ENCODE assay signal across 44 cellular contexts in genomic region chr15:73852507-73852906, GRCh38. TPM values are rescaled to one million over a fixed set of nuclear protein-coding genes. Genes with fewer than 3 reads are reported as not detected.
"Had no signal": no experiment of that assay in that cellular context is flagged by ENCODE, and none has a peak within 500 bp of the region (broad histone marks: within the 10 kb centered on the region; RNA-seq: fewer than 3 reads in every experiment).

No MANE protein-coding gene starts in this region.

- H3K9me3 ChIP-seq: adrenal gland, ascending aorta, body of pancreas, breast epithelium had no signal

- H3K27ac Mint-ChIP-seq: activated naive CD4-positive, alpha-beta T cell treated with anti-CD3 and anti-CD28 coated beads for 36 hours; activated naive CD4-positive, alpha-beta T cell treated with anti-CD3 and anti-CD28 coated beads, Interleukin-2, amount 10 ng/mL, durations not matched to agents 7 days and 5 days; activated naive CD4-positive, alpha-beta T cell treated with anti-CD3 and anti-CD28 coated beads, Interleukin-2, amount 50 U/mL, for 24 hours; activated naive CD4-positive, alpha-beta T cell treated with anti-CD3 and anti-CD28 coated beads, Interleukin-2, amount 50 U/mL, for 72 hours; activated naive CD8-positive, alpha-beta T cell; activated naive CD8-positive, alpha-beta T cell treated with anti-CD3 and anti-CD28 coated beads for 36 hours; activated naive CD8-positive, alpha-beta T cell treated with anti-CD3 and anti-CD28 coated beads, Interleukin-2, amount 10 ng/mL, durations not matched to agents 7 days and 5 days; activated naive CD8-positive, alpha-beta T cell treated with anti-CD3 and anti-CD28 coated beads, Interleukin-2, amount 50 U/mL, for 24 hours; activated T-cell treated with anti-CD3 and anti-CD28 coated beads, Interleukin-2, amount 50 U/mL, for 24 hours; activated T-cell treated with anti-CD3 and anti-CD28 coated beads, Interleukin-2, amount 50 U/mL, for 72 hours; activated T-helper 1 cell treated with anti-CD3 and anti-CD28 coated beads, Interleukin-12 subunit alpha, Interleukin-12 subunit beta, Interleukin-2, Interleukin-4 antibody, amounts not matched to agents 30 ng/mL and 10 ng/mL and 1 ng/mL, durations not matched to agents 14 hours and 24 hours and 36 hours; activated T-helper 17 cell treated with anti-CD3 and anti-CD28 coated beads, Interleukin-2, amount 50 U/mL, for 72 hours; activated T-helper 2 cell treated with anti-CD3 and anti-CD28 coated beads, Interferon-gamma antibody, Interleukin-2, Interleukin-4, amounts not matched to agents 10 μg/mL and 5 μg/mL and 100 μg/mL, durations not matched to agents 14 hours and 24 hours and 36 hours; brain had no signal

- H3K4me1 Mint-ChIP-seq: activated naive CD4-positive, alpha-beta T cell treated with anti-CD3 and anti-CD28 coated beads, Interleukin-2, amount 10 ng/mL, durations not matched to agents 7 days and 5 days; activated naive CD4-positive, alpha-beta T cell treated with anti-CD3 and anti-CD28 coated beads, Interleukin-2, amount 50 U/mL, for 24 hours; activated naive CD8-positive, alpha-beta T cell treated with anti-CD3 and anti-CD28 coated beads for 36 hours; activated naive CD8-positive, alpha-beta T cell treated with anti-CD3 and anti-CD28 coated beads, Interleukin-2, amount 10 ng/mL, durations not matched to agents 7 days and 5 days; activated naive CD8-positive, alpha-beta T cell treated with anti-CD3 and anti-CD28 coated beads, Interleukin-2, amount 50 U/mL, for 24 hours; activated T-helper 17 cell treated with anti-CD3 and anti-CD28 coated beads, Interleukin-2, amount 50 U/mL, for 72 hours; central memory CD8-positive, alpha-beta T cell had no signal

- H3K36me3 ChIP-seq: adrenal gland, ascending aorta, brain microvascular endothelial cell, breast epithelium, cardiac muscle cell had no signal

- H3K4me3 Mint-ChIP-seq: activated naive CD4-positive, alpha-beta T cell treated with anti-CD3 and anti-CD28 coated beads for 36 hours; activated naive CD4-positive, alpha-beta T cell treated with anti-CD3 and anti-CD28 coated beads, Interleukin-2, amount 10 ng/mL, durations not matched to agents 7 days and 5 days; activated naive CD4-positive, alpha-beta T cell treated with anti-CD3 and anti-CD28 coated beads, Interleukin-2, amount 50 U/mL, for 24 hours; activated naive CD8-positive, alpha-beta T cell; activated naive CD8-positive, alpha-beta T cell treated with anti-CD3 and anti-CD28 coated beads for 36 hours; activated naive CD8-positive, alpha-beta T cell treated with anti-CD3 and anti-CD28 coated beads, Interleukin-2, amount 10 ng/mL, durations not matched to agents 7 days and 5 days; activated naive CD8-positive, alpha-beta T cell treated with anti-CD3 and anti-CD28 coated beads, Interleukin-2, amount 50 U/mL, for 24 hours; activated T-cell treated with anti-CD3 and anti-CD28 coated beads, Interleukin-2, amount 50 U/mL, for 24 hours; activated T-cell treated with anti-CD3 and anti-CD28 coated beads, Interleukin-2, amount 50 U/mL, for 4 hours; activated T-cell treated with anti-CD3 and anti-CD28 coated beads, Interleukin-2, amount 50 U/mL, for 72 hours; activated T-helper 1 cell treated with anti-CD3 and anti-CD28 coated beads, Interleukin-12 subunit alpha, Interleukin-12 subunit beta, Interleukin-2, Interleukin-4 antibody, amounts not matched to agents 30 ng/mL and 10 ng/mL and 1 ng/mL, durations not matched to agents 14 hours and 24 hours and 36 hours; activated T-helper 17 cell treated with anti-CD3 and anti-CD28 coated beads, Interleukin-2, amount 50 U/mL, for 72 hours; brain; central memory CD8-positive, alpha-beta T cell had no signal

- H3K4me1 ChIP-seq: adrenal gland, ascending aorta, breast epithelium had no signal

- DNase-seq: activated effector memory CD4-positive, alpha-beta T cell treated with anti-CD3 and anti-CD28 coated beads, Interleukin-2, amount 50 U/mL, for 16 hours; activated effector memory CD4-positive, alpha-beta T cell treated with Interleukin-2 at 50 U/mL for 16 hours; activated gamma-delta T cell; activated gamma-delta T cell treated with Interleukin-2 at 50 U/mL for 16 hours; activated naive CD4-positive, alpha-beta T cell; activated naive CD4-positive, alpha-beta T cell treated with anti-CD3 and anti-CD28 coated beads for 36 hours; activated naive CD4-positive, alpha-beta T cell treated with anti-CD3 and anti-CD28 coated beads, Interleukin-2, amount 10 ng/mL, durations not matched to agents 7 days and 5 days; activated naive CD4-positive, alpha-beta T cell treated with anti-CD3 and anti-CD28 coated beads, Interleukin-2, amount 50 U/mL, for 16 hours; activated naive CD4-positive, alpha-beta T cell treated with Interleukin-2 at 50 U/mL for 16 hours; activated naive CD8-positive, alpha-beta T cell treated with anti-CD3 and anti-CD28 coated beads for 36 hours; activated naive CD8-positive, alpha-beta T cell treated with anti-CD3 and anti-CD28 coated beads, Interleukin-2, amount 10 ng/mL, durations not matched to agents 7 days and 5 days; activated naive CD8-positive, alpha-beta T cell treated with anti-CD3 and anti-CD28 coated beads, Interleukin-2, amount 50 U/mL, for 24 hours; activated T-cell treated with anti-CD3 and anti-CD28 coated beads, Interleukin-2, amount 50 U/mL, for 1 hour; activated T-cell treated with anti-CD3 and anti-CD28 coated beads, Interleukin-2, amount 50 U/mL, for 24 hours; activated T-cell treated with anti-CD3 and anti-CD28 coated beads, Interleukin-2, amount 50 U/mL, for 4 hours; activated T-cell treated with anti-CD3 and anti-CD28 coated beads, Interleukin-2, amount 50 U/mL, for 48 hours; activated T-cell treated with anti-CD3 and anti-CD28 coated beads, Interleukin-2, amount 50 U/mL, for 72 hours; adrenal gland; amniotic stem cell; amygdala; anterior cingulate cortex; aorta; body of pancreas; brain microvascular endothelial cell; caudate nucleus; central memory CD4-positive, alpha-beta T cell; cerebellar nuclear complex had no signal

- H3K27me3 ChIP-seq: adrenal gland, ascending aorta, body of pancreas, cardiac muscle cell had no signal

- H3K36me3 Mint-ChIP-seq: activated naive CD4-positive, alpha-beta T cell treated with anti-CD3 and anti-CD28 coated beads, Interleukin-2, amount 10 ng/mL, durations not matched to agents 7 days and 5 days; activated naive CD4-positive, alpha-beta T cell treated with anti-CD3 and anti-CD28 coated beads, Interleukin-2, amount 50 U/mL, for 24 hours; activated naive CD4-positive, alpha-beta T cell treated with anti-CD3 and anti-CD28 coated beads, Interleukin-2, amount 50 U/mL, for 72 hours; activated naive CD8-positive, alpha-beta T cell; activated naive CD8-positive, alpha-beta T cell treated with anti-CD3 and anti-CD28 coated beads for 36 hours; activated naive CD8-positive, alpha-beta T cell treated with anti-CD3 and anti-CD28 coated beads, Interleukin-2, amount 10 ng/mL, durations not matched to agents 7 days and 5 days; brain had no signal

- FAIRE-seq: astrocyte, bronchial epithelial cell had no signal

- H3K27ac ChIP-seq: adrenal gland, ascending aorta, body of pancreas, brain microvascular endothelial cell, breast epithelium, cardiac muscle cell had no signal

- ATAC-seq: activated naive CD4-positive, alpha-beta T cell treated with anti-CD3 and anti-CD28 coated beads, Interleukin-2, amount 50 U/mL, for 72 hours; activated naive CD8-positive, alpha-beta T cell treated with anti-CD3 and anti-CD28 coated beads, Interleukin-2, amount 50 U/mL, for 24 hours; activated T-cell treated with anti-CD3 and anti-CD28 coated beads, Interleukin-2, amount 50 U/mL, for 4 hours; activated T-cell treated with anti-CD3 and anti-CD28 coated beads, Interleukin-2, amount 50 U/mL, for 72 hours; activated T-helper 17 cell treated with anti-CD3 and anti-CD28 coated beads, Interleukin-2, amount 50 U/mL, for 72 hours; body of pancreas had no signal

- H3K4me3 ChIP-seq: adrenal gland, ascending aorta, body of pancreas, breast epithelium, cardiac muscle cell had no signal

- H3K9me3 Mint-ChIP-seq: activated naive CD4-positive, alpha-beta T cell treated with anti-CD3 and anti-CD28 coated beads for 36 hours; activated naive CD4-positive, alpha-beta T cell treated with anti-CD3 and anti-CD28 coated beads, Interleukin-2, amount 10 ng/mL, durations not matched to agents 7 days and 5 days; activated naive CD4-positive, alpha-beta T cell treated with anti-CD3 and anti-CD28 coated beads, Interleukin-2, amount 50 U/mL, for 24 hours; activated naive CD4-positive, alpha-beta T cell treated with anti-CD3 and anti-CD28 coated beads, Interleukin-2, amount 50 U/mL, for 72 hours; activated naive CD8-positive, alpha-beta T cell treated with anti-CD3 and anti-CD28 coated beads for 36 hours; activated naive CD8-positive, alpha-beta T cell treated with anti-CD3 and anti-CD28 coated beads, Interleukin-2, amount 10 ng/mL, durations not matched to agents 7 days and 5 days; activated naive CD8-positive, alpha-beta T cell treated with anti-CD3 and anti-CD28 coated beads, Interleukin-2, amount 50 U/mL, for 24 hours; activated T-cell treated with anti-CD3 and anti-CD28 coated beads, Interleukin-2, amount 50 U/mL, for 24 hours; activated T-cell treated with anti-CD3 and anti-CD28 coated beads, Interleukin-2, amount 50 U/mL, for 4 hours; activated T-helper 1 cell treated with anti-CD3 and anti-CD28 coated beads, Interleukin-12 subunit alpha, Interleukin-12 subunit beta, Interleukin-2, Interleukin-4 antibody, amounts not matched to agents 30 ng/mL and 10 ng/mL and 1 ng/mL, durations not matched to agents 14 hours and 24 hours and 36 hours; activated T-helper 17 cell treated with anti-CD3 and anti-CD28 coated beads, Interleukin-2, amount 50 U/mL, for 72 hours; activated T-helper 2 cell treated with anti-CD3 and anti-CD28 coated beads, Interferon-gamma antibody, Interleukin-2, Interleukin-4, amounts not matched to agents 10 μg/mL and 5 μg/mL and 100 μg/mL, durations not matched to agents 14 hours and 24 hours and 36 hours had no signal

RNA-seq across cellular contexts. Expression of gene TBC1D21, which starts 20.9 kb away (rescaled TPM):
- total RNA-seq: activated naive CD4-positive, alpha-beta T cell treated with anti-CD3 and anti-CD28 coated beads for 36 hours; activated naive CD4-positive, alpha-beta T cell treated with anti-CD3 and anti-CD28 coated beads, Interleukin-2, amount 50 U/mL, for 72 hours; activated naive CD8-positive, alpha-beta T cell treated with anti-CD3 and anti-CD28 coated beads for 36 hours; activated naive CD8-positive, alpha-beta T cell treated with anti-CD3 and anti-CD28 coated beads, Interleukin-2, amount 10 ng/mL, durations not matched to agents 7 days and 5 days; activated T-cell treated with anti-CD3 and anti-CD28 coated beads, Interleukin-2, amount 50 U/mL, for 4 hours; activated T-cell treated with anti-CD3 and anti-CD28 coated beads, Interleukin-2, amount 50 U/mL, for 72 hours; activated T-helper 1 cell treated with anti-CD3 and anti-CD28 coated beads, Interleukin-12 subunit alpha, Interleukin-12 subunit beta, Interleukin-2, Interleukin-4 antibody, amounts not matched to agents 30 ng/mL and 10 ng/mL and 1 ng/mL, durations not matched to agents 14 hours and 24 hours and 36 hours; activated T-helper 17 cell treated with anti-CD3 and anti-CD28 coated beads, Interleukin-2, amount 50 U/mL, for 72 hours; activated T-helper 2 cell treated with anti-CD3 and anti-CD28 coated beads, Interferon-gamma antibody, Interleukin-2, Interleukin-4, amounts not matched to agents 10 μg/mL and 5 μg/mL and 100 μg/mL, durations not matched to agents 14 hours and 24 hours and 36 hours; adrenal gland; aorta; ascending aorta; astrocyte; body of pancreas; breast epithelium; bronchial epithelial cell; cardiac muscle cell; cardiac septum; cerebellum; chondrocyte had no signal
- polyA plus RNA-seq: adipose tissue, adrenal gland, aorta, cardiac muscle cell had no signal
